In the genomic region with DNA sequence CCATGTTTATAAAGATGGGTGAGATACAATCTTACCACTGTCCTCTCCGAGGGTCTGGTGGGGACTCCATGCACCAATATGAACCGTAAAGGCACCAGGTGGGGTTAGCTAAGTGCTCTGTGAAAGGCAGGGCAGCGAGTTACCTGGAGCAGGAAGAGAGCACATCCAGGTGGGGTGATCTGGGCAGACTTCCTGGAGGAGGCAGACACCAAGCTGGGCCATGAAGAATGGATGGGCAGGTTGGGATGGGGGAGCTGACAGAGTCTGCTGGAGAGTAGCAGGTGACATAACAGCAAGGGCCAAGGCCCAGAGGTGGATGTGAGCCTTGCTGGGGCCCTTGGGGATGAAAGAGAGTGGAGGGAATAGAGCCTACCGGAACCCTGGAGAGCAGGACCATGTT, we compare ENCODE assay signal across 17 cellular contexts.
"Had no signal": no experiment of that assay in that cellular context is flagged by ENCODE, and none has a peak within 500 bp of the region (broad histone marks: within the 10 kb centered on the region; RNA-seq: fewer than 3 reads in every experiment).

No MANE protein-coding gene starts in this region.

- H3K4me3 Mint-ChIP-seq: nephron progenitor cell, WTC11 had no signal

- H3K27ac Mint-ChIP-seq: nephron progenitor cell, WTC11 had no signal

- H3K36me3 ChIP-seq: brain microvascular endothelial cell, SJSA1, uterus had no signal

- DNase-seq: activated CD4-positive, alpha-beta T cell treated with anti-CD3 and anti-CD28 coated beads, Interleukin-2, amount 10 ng/mL, durations not matched to agents 24 days and 14 days; aorta; brain microvascular endothelial cell; central memory CD4-positive, alpha-beta T cell; cortex of kidney; erythroblast; foreskin melanocyte; hypothalamus; lower lobe of right lung; nephron progenitor cell; occipital lobe; retina; stimulated activated naive CD4-positive, alpha-beta T cell; transverse colon; uterus had no signal

- H3K27ac ChIP-seq: brain microvascular endothelial cell, lower lobe of right lung, SJSA1, transverse colon, uterus had no signal

- H3K9me3 Mint-ChIP-seq: activated CD4-positive, alpha-beta T cell treated with anti-CD3 and anti-CD28 coated beads, Interleukin-2, amount 10 ng/mL, durations not matched to agents 24 days and 14 days; nephron progenitor cell; WTC11 had no signal

- H3K27me3 ChIP-seq: brain microvascular endothelial cell, SJSA1, transverse colon, uterus had no signal

- ATAC-seq: lower lobe of right lung, WTC11 had no signal

- H3K4me1 Mint-ChIP-seq: nephron progenitor cell had no signal

- H3K9me3 ChIP-seq: lower lobe of right lung, SJSA1, transverse colon, uterus had no signal

- H3K4me3 ChIP-seq: lower lobe of right lung, SJSA1, transverse colon, uterus had no signal

- H3K4me1 ChIP-seq: SJSA1, uterus had no signal

- H3K36me3 Mint-ChIP-seq: WTC11 had no signal
